Comparison of ENCODE assay signal across 24 cellular contexts in the genomic region with DNA sequence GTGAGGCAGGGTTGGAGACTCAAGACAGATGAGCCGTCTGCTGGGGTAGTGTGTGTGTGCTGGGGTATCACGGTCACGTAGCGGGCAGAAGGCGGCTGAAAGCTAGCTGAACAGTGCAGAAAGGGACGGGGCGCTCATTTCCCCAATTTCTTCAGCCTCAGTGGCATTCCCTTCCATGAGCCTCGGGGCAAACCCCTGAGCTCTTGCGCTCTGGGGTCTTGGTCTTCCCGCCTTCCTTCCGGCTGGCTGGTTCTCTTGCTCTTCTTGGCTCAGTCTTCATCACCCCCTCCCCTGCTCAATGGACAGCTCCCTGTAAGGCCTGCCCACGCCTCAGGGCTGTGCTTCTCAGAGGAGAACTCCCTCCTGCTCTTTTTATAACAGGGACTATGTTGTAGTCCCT. TPM values are rescaled to one million over a fixed set of nuclear protein-coding genes. Genes with fewer than 3 reads are reported as not detected.
A peak's percentile ranks its signal among the peaks of the same experiment; 100 is the strongest.
DNase-seq lines count a peak whose midpoint lies in the region; ATAC-seq, FAIRE-seq and TF ChIP-seq lines count a peak whose summit lies in the region.
"Had no signal": no experiment of that assay in that cellular context is flagged by ENCODE, and none has a peak within 500 bp of the region (broad histone marks: within the 10 kb centered on the region; RNA-seq: fewer than 3 reads in every experiment).

No MANE protein-coding gene starts in this region.

- no peak overlapping the region for H4K5ac ChIP-seq in H1 (ENCODE audit: insufficient read length, low read depth, low read length)

- TF ChIP-seq CTCF in HepG2 (CRISPR knock-in tag; IDR thresholded peaks at IDR 0.05) (no peak), right lobe of liver (IDR thresholded peaks at IDR 0.05) (no peak), H1 (IDR thresholded peaks at IDR 0.05; ENCODE audit: control extremely low read depth in 1 of 3, insufficient read depth in 1 of 3, low read depth in 1 of 3, low read length in 3 of 3) (no peak), nephron progenitor cell (IDR thresholded peaks at IDR 0.05) (no peak)

- H2BK12ac ChIP-seq in H1 (ENCODE audit: low read depth, low read length), result 0 out of 2 replicates have a peak overlapping the region, but pooled peaks have one; percentile 46

- H3K79me1 ChIP-seq in H1 (ENCODE audit: low read depth, low read length), result no peaks in the 10 kb centered on the region

- peak overlapping the region; percentile 21 for H3K27ac Mint-ChIP-seq in nephron progenitor cell
- H3K27ac Mint-ChIP-seq in activated CD4-positive, alpha-beta T cell treated with anti-CD3 and anti-CD28 coated beads, Interleukin-2, amount 10 ng/mL, durations not matched to agents 24 days and 14 days, result no peak overlapping the region
- H3K27ac Mint-ChIP-seq in activated naive CD8-positive, alpha-beta T cell treated with anti-CD3 and anti-CD28 coated beads, Interleukin-2, amount 50 U/mL, for 24 hours, result no peak overlapping the region
- H3K27ac Mint-ChIP-seq: CD8-positive, alpha-beta memory T cell; HFFc6 had no signal

- CTCF ChIA-PET in HepG2 (lab: Yijun Ruan, JAX; ENCODE audit: low intra/inter-chr PET ratio, low total read pairs) (no interaction called here), H1 (lab: Charles Lee; ENCODE audit: partially characterized antibody) (interaction anchor here (0.7 to 1.5 kb wide), 4 partner anchors 25 to 330 kb away, joined by 3 to 7 read pairs (median 4); no protein-coding TSS in a partner anchor)

- BruUV-seq in HepG2 (replicated peaks; lab: Mats Ljungman, UMichigan), result no TSS peak

- POLR2A ChIA-PET in HepG2 (lab: Yijun Ruan, JAX), result interaction anchor here (1.3 to 2.1 kb wide), 4 partner anchors 10 to 27 kb away, joined by 4 to 12 read pairs (median 6); no protein-coding TSS in a partner anchor
- POLR2A ChIA-PET in H1 (lab: Charles Lee; ENCODE audit: partially characterized antibody), result interaction anchor here (3.1 kb wide), 1 partner anchor 8 kb away, joined by 11 read pairs; no protein-coding TSS in a partner anchor

- no peak overlapping the region for H2BK15ac ChIP-seq in H1 (ENCODE audit: low read length)

- DNase-seq in HepG2 (ENCODE audit: low spot score), result no peak
- DNase-seq in right lobe of liver, result no peak
- no peak for DNase-seq in H1 (ENCODE audit: low read depth in 1 of 2, low spot score in 2 of 2)
- DNase-seq in nephron progenitor cell, result no peak
- DNase-seq in activated CD4-positive, alpha-beta T cell treated with anti-CD3 and anti-CD28 coated beads, Interleukin-2, amount 10 ng/mL, durations not matched to agents 24 days and 14 days, result no peak
- DNase-seq in activated naive CD8-positive, alpha-beta T cell treated with anti-CD3 and anti-CD28 coated beads, Interleukin-2, amount 50 U/mL, for 24 hours, result no peak
- DNase-seq in Ammon's horn (ENCODE audit: low spot score), result no peak
- DNase-seq: AML-193; CD8-positive, alpha-beta memory T cell; GF-D8; HFFc6; IMR-90; Karpas-422; MV-4-11; NCI-H1105 treated with DMSO at 0.1 percent for 48 hours; NCI-H2029 treated with DMSO at 0.1 percent for 48 hours; NCI-H226; NCI-H510A treated with DMSO at 0.1 percent for 48 hours; NCI-H82; OCI-M1; Right ventricle myocardium superior; SW 1271 had no signal

- H3K27me3 Mint-ChIP-seq in nephron progenitor cell (ENCODE audit: low read depth, poor library complexity), result peaks cover 14% of the 10 kb centered on the region
- H3K27me3 Mint-ChIP-seq in activated CD4-positive, alpha-beta T cell treated with anti-CD3 and anti-CD28 coated beads, Interleukin-2, amount 10 ng/mL, durations not matched to agents 24 days and 14 days, result peaks cover 17% of the 10 kb centered on the region
- H3K27me3 Mint-ChIP-seq in activated naive CD8-positive, alpha-beta T cell treated with anti-CD3 and anti-CD28 coated beads, Interleukin-2, amount 50 U/mL, for 24 hours, result peaks cover 25% of the 10 kb centered on the region

- H3K18ac ChIP-seq in H1 (ENCODE audit: extremely low read depth, low read length), result no peak overlapping the region

- H3K4ac ChIP-seq in H1 (replicated peaks; ENCODE audit: insufficient read length, low read depth, low read length), result no peak overlapping the region

- H3K4me1 ChIP-seq in HepG2 (ENCODE audit: insufficient read depth, low read length) (peaks cover 85% of the 10 kb centered on the region), right lobe of liver (no peaks in the 10 kb centered on the region), H1 (replicated peaks in 1 of 4; ENCODE audit: control insufficient read depth in 3 of 4, insufficient read depth in 4 of 4, low read length in 3 of 4) (peaks cover 0 to 8% (median 4%) of the 10 kb centered on the region in 4 experiments; a peak in 5 of 7 replicates)

- H3K36me3 Mint-ChIP-seq in nephron progenitor cell (ENCODE audit: low read depth), result no peaks in the 10 kb centered on the region
- no peaks in the 10 kb centered on the region for H3K36me3 Mint-ChIP-seq in activated CD4-positive, alpha-beta T cell treated with anti-CD3 and anti-CD28 coated beads, Interleukin-2, amount 10 ng/mL, durations not matched to agents 24 days and 14 days (ENCODE audit: low read depth)
- no peaks in the 10 kb centered on the region for H3K36me3 Mint-ChIP-seq in activated naive CD8-positive, alpha-beta T cell treated with anti-CD3 and anti-CD28 coated beads, Interleukin-2, amount 50 U/mL, for 24 hours (ENCODE audit: low read depth)

- no peaks in the 10 kb centered on the region for H3K27me3 ChIP-seq in HepG2 (ENCODE audit: control insufficient read depth in 1 of 2, insufficient read depth in 2 of 2, low read length in 2 of 2)
- no peaks in the 10 kb centered on the region for H3K27me3 ChIP-seq in right lobe of liver
- no peaks in the 10 kb centered on the region for H3K27me3 ChIP-seq in H1 (replicated peaks in 1 of 4; ENCODE audit: control insufficient read depth in 3 of 4, extremely low read depth in 1 of 4, insufficient read depth in 3 of 4, low read length in 3 of 4)

- H4K20me1 ChIP-seq in HepG2 (ENCODE audit: insufficient read depth, low read length) (no peaks in the 10 kb centered on the region), H1 (replicated peaks in 1 of 2; ENCODE audit: control insufficient read depth in 1 of 2, insufficient read depth in 2 of 2, low read length in 2 of 2) (no peaks in the 10 kb centered on the region)

- H3K4me3 Mint-ChIP-seq in nephron progenitor cell, result no peak overlapping the region
- H3K4me3 Mint-ChIP-seq in activated CD4-positive, alpha-beta T cell treated with anti-CD3 and anti-CD28 coated beads, Interleukin-2, amount 10 ng/mL, durations not matched to agents 24 days and 14 days, result no peak overlapping the region
- no peak overlapping the region for H3K4me3 Mint-ChIP-seq in activated naive CD8-positive, alpha-beta T cell treated with anti-CD3 and anti-CD28 coated beads, Interleukin-2, amount 50 U/mL, for 24 hours
- H3K4me3 Mint-ChIP-seq: HFFc6 had no signal

- no peak overlapping the region for H3K14ac ChIP-seq in H1 (ENCODE audit: insufficient read length)

- H3K56ac ChIP-seq in H1 (replicated peaks; ENCODE audit: insufficient read length, low read depth, low read length), result no peak overlapping the region

- H2AFZ ChIP-seq in HepG2 (ENCODE audit: low read length) (no peak overlapping the region), H1 (ENCODE audit: low read length) (no peak overlapping the region)

- H3K23ac ChIP-seq in H1 (ENCODE audit: insufficient read length), result no peak overlapping the region

- no peak for TF ChIP-seq EP300 in HepG2 (IDR thresholded peaks at IDR 0.05; ENCODE audit: low read depth in 2 of 2, low read length in 2 of 2)
- no peak for TF ChIP-seq EP300 in HepG2 (CRISPR knock-in tag; IDR thresholded peaks at IDR 0.05; ENCODE audit: borderline replicate concordance)
- TF ChIP-seq EP300 in H1 (IDR thresholded peaks at IDR 0.05; ENCODE audit: borderline replicate concordance in 1 of 2, low read depth in 2 of 2, low read length in 2 of 2), result no peak

- peaks cover 6% of the 10 kb centered on the region for H3K9me3 Mint-ChIP-seq in nephron progenitor cell
- H3K9me3 Mint-ChIP-seq in activated CD4-positive, alpha-beta T cell treated with anti-CD3 and anti-CD28 coated beads, Interleukin-2, amount 10 ng/mL, durations not matched to agents 24 days and 14 days, result no peaks in the 10 kb centered on the region
- H3K9me3 Mint-ChIP-seq in activated naive CD8-positive, alpha-beta T cell treated with anti-CD3 and anti-CD28 coated beads, Interleukin-2, amount 50 U/mL, for 24 hours, result no peaks in the 10 kb centered on the region
- H3K9me3 Mint-ChIP-seq: CD8-positive, alpha-beta memory T cell; HFFc6 had no signal

- H3K4me2 ChIP-seq in HepG2 (ENCODE audit: low read depth, low read length) (no peak overlapping the region), H1 (ENCODE audit: insufficient read depth in 1 of 2, low read depth in 2 of 2, low read length in 2 of 2) (no peak overlapping the region)

- ATAC-seq in HepG2 (0 out of 3 replicates have a peak, but pooled peaks have one; percentile 8), right lobe of liver (no peak), GM19324 (IDR thresholded peaks at IDR 0.05; ENCODE audit: low FRiP score, unreplicated experiment) (no peak)
- ATAC-seq in activated naive CD8-positive, alpha-beta T cell treated with anti-CD3 and anti-CD28 coated beads, Interleukin-2, amount 50 U/mL, for 24 hours, result no peak

- H3K9me3 ChIP-seq in HepG2 (ENCODE audit: low read length), result no peaks in the 10 kb centered on the region
- no peaks in the 10 kb centered on the region for H3K9me3 ChIP-seq in right lobe of liver
- no peaks in the 10 kb centered on the region for H3K9me3 ChIP-seq in H1 (ENCODE audit: insufficient read depth in 2 of 2, low read depth in 1 of 2, low read length in 1 of 2)

- H2BK20ac ChIP-seq in H1 (ENCODE audit: low read length), result no peak overlapping the region

- H4K91ac ChIP-seq in H1 (replicated peaks; ENCODE audit: insufficient read length, low read length), result no peak overlapping the region

- no peak overlapping the region for H4K8ac ChIP-seq in H1 (ENCODE audit: extremely low read depth, insufficient read depth, low read length)

- WGBS in HepG2 (ENCODE audit: low lambda C conversion rate), result over 99% methylated on average over 12 of the region's 12 CpGs
- 62% methylated on average over 1 of the region's 12 CpGs for WGBS in right lobe of liver (ENCODE audit: insufficient coverage, low coverage, low lambda C conversion rate, missing lambda C conversion rate)
- WGBS in H1 (ENCODE audit: extremely low coverage in 1 of 2, insufficient coverage in 1 of 2, insufficient read length in 1 of 2, insufficient replicate concordance in 2 of 2, low coverage in 1 of 2, low lambda C conversion rate in 2 of 2, missing lambda C conversion rate in 1 of 2), 2 experiments, result 94% methylated on average over 12 of the region's 12 CpGs; no CpG with 5 or more reads in 1 of the 2 experiments

- TF ChIP-seq RAD21 in HepG2 (CRISPR knock-in tag; IDR thresholded peaks at IDR 0.05) (no peak), H1 (IDR thresholded peaks at IDR 0.05 in 1 of 2, conservative IDR thresholded peaks at IDR 0.05 in 1 of 2; ENCODE audit: low read depth in 2 of 2, low read length in 2 of 2) (no peak)

- no peak overlapping the region for H3K9ac ChIP-seq in HepG2 (ENCODE audit: insufficient read depth, low read depth, low read length)
- H3K9ac ChIP-seq in H1 (replicated peaks in 1 of 4; ENCODE audit: extremely low read depth in 1 of 4, low read depth in 3 of 4, low read length in 3 of 4), result no peak overlapping the region; a peak in 2 of 7 replicates

- H3K79me2 ChIP-seq in HepG2 (ENCODE audit: insufficient read depth, low read length) (no peaks in the 10 kb centered on the region), H1 (ENCODE audit: control insufficient read depth in 1 of 2, insufficient read depth in 2 of 2, low read length in 2 of 2) (no peaks in the 10 kb centered on the region)

- in situ Hi-C loops in HepG2 (cut with HindIII; ENCODE audit: extremely low pct_ligation_motif_present, low pct_unique_long_range_greater_than_20kb), result no loop called here

- TF ChIP-seq POLR2A in HepG2 (IDR thresholded peaks at IDR 0.05; ENCODE audit: insufficient read depth in 1 of 2, low read depth in 2 of 2, low read length in 2 of 2) (no peak), right lobe of liver (IDR thresholded peaks at IDR 0.05) (no peak), H1 (IDR thresholded peaks at IDR 0.05; ENCODE audit: control extremely low read depth in 1 of 2, low read depth in 2 of 2, low read length in 2 of 2) (no peak)

- FAIRE-seq in HepG2 (lab: Jason Lieb, UNC) (no peak), H1 (lab: Jason Lieb, UNC) (no peak)

- intact Hi-C loops in HepG2 (cut with micrococcal nuclease; ENCODE audit: unreplicated experiment), result no loop called here
- intact Hi-C loops in right lobe of liver (cut with DNase I), result no loop called here
- intact Hi-C loops in activated CD4-positive, alpha-beta T cell treated with anti-CD3 and anti-CD28 coated beads, Interleukin-2, amount 10 ng/mL, durations not matched to agents 24 days and 14 days (cut with micrococcal nuclease), result no loop called here

- H2BK120ac ChIP-seq in H1 (replicated peaks; ENCODE audit: low read depth, low read length), result no peak overlapping the region

- H3K27ac ChIP-seq in HepG2 (ENCODE audit: extremely low read length, insufficient read depth, low read length) (peak overlapping the region; percentile 59), right lobe of liver (no peak overlapping the region), H1 (ENCODE audit: low read depth, low read length) (no peak overlapping the region)
- H3K27ac ChIP-seq: C4-2B had no signal

- H3K23me2 ChIP-seq in H1 (ENCODE audit: low read depth, low read length), result no peaks in the 10 kb centered on the region

- no peak overlapping the region for H2BK5ac ChIP-seq in H1 (ENCODE audit: low read depth, low read length)

- H3K4me3 ChIP-seq in HepG2 (replicated peaks in 1 of 3; ENCODE audit: insufficient read depth in 1 of 3, low read depth in 2 of 3, low read length in 3 of 3) (no peak overlapping the region), right lobe of liver (no peak overlapping the region), H1 (ENCODE audit: extremely low read depth in 1 of 4, insufficient read depth in 2 of 4, low read depth in 3 of 4, low read length in 4 of 4) (no peak overlapping the region)

- H2AK5ac ChIP-seq in H1 (ENCODE audit: low read depth, low read length), result no peak overlapping the region

- H3K36me3 ChIP-seq in HepG2 (replicated peaks in 1 of 2; ENCODE audit: control insufficient read depth in 1 of 2, insufficient read depth in 2 of 2, low read length in 2 of 2) (no peaks in the 10 kb centered on the region; a peak in 1 of 5 replicates), right lobe of liver (no peaks in the 10 kb centered on the region), H1 (ENCODE audit: control insufficient read depth in 2 of 4, insufficient read depth in 4 of 4, low read length in 3 of 4) (peaks cover 0 to 3% (median 0%) of the 10 kb centered on the region in 4 experiments; a peak in 1 of 8 replicates)

- peaks cover 14% of the 10 kb centered on the region for H3K4me1 Mint-ChIP-seq in nephron progenitor cell
- no peaks in the 10 kb centered on the region for H3K4me1 Mint-ChIP-seq in activated CD4-positive, alpha-beta T cell treated with anti-CD3 and anti-CD28 coated beads, Interleukin-2, amount 10 ng/mL, durations not matched to agents 24 days and 14 days
- H3K4me1 Mint-ChIP-seq in activated naive CD8-positive, alpha-beta T cell treated with anti-CD3 and anti-CD28 coated beads, Interleukin-2, amount 50 U/mL, for 24 hours, result no peaks in the 10 kb centered on the region
- H3K4me1 Mint-ChIP-seq: CD8-positive, alpha-beta memory T cell had no signal

RNA-seq across cellular contexts. Expression of gene TMEM181, which starts 15.5 kb away (rescaled TPM):
- total RNA-seq in HepG2 (2016; rRNA removed; fragmentation: Illumina TruSeq; extraction: Trizol), result 42.1 and 59.1 TPM in 2 replicates
- 32.4 and 35.6 TPM in 2 replicates for total RNA-seq in HepG2 (2016; cell fraction: cytosol; rRNA removed; fragmentation: Illumina TruSeq; extraction: Trizol; ENCODE audit: low read depth)
- 41.0 and 60.9 TPM in 2 replicates for total RNA-seq in HepG2 (2016; cell fraction: insoluble cytoplasmic fraction; rRNA removed; fragmentation: Illumina TruSeq; extraction: Trizol)
- total RNA-seq in HepG2 (2016; cell fraction: membrane; rRNA removed; fragmentation: Illumina TruSeq; extraction: Trizol), result 29.2 and 32.9 TPM in 2 replicates
- 66.4 and 75.5 TPM in 2 replicates for total RNA-seq in HepG2 (2016; cell fraction: nucleus; rRNA removed; fragmentation: Illumina TruSeq; extraction: Trizol)
- polyA plus RNA-seq in HepG2 (2011; rRNA removed), result 105 and 108 TPM in 2 replicates
- 53.2 and 89.4 TPM in 2 replicates for polyA plus RNA-seq in HepG2 (2011; cell fraction: cytosol; rRNA removed)
- polyA plus RNA-seq in HepG2 (2011; cell fraction: nucleus; rRNA removed), result 65.7 and 85.9 TPM in 2 replicates
- 99.1 and 106 TPM in 2 replicates for polyA plus RNA-seq in HepG2 (2012)
- polyA plus RNA-seq in HepG2 (2016; cell fraction: cytosol; fragmentation: Illumina TruSeq; extraction: Trizol; ENCODE audit: low read depth), result 2.2 and 2.6 TPM in 2 replicates
- 31.8 and 32.9 TPM in 2 replicates for polyA plus RNA-seq in HepG2 (2016; cell fraction: insoluble cytoplasmic fraction; fragmentation: Illumina TruSeq; extraction: Trizol; ENCODE audit: low read depth)
- polyA plus RNA-seq in HepG2 (2016; cell fraction: membrane; fragmentation: Illumina TruSeq; extraction: Trizol; ENCODE audit: low read depth), result 8.5 and 9.3 TPM in 2 replicates
- 140 and 144 TPM in 2 replicates for polyA plus RNA-seq in HepG2 (2016; cell fraction: nucleus; fragmentation: Illumina TruSeq; extraction: Trizol; ENCODE audit: insufficient read depth, low read depth)
- polyA minus RNA-seq in HepG2 (2011; rRNA and poly(A)+ RNA removed; ENCODE audit: low replicate concordance), result 13.5 and 115 TPM in 2 replicates
- 82.7 and 108 TPM in 2 replicates for polyA minus RNA-seq in HepG2 (2011; cell fraction: cytosol; rRNA and poly(A)+ RNA removed)
- 78.4 and 93.9 TPM in 2 replicates for polyA minus RNA-seq in HepG2 (2011; cell fraction: nucleus; rRNA and poly(A)+ RNA removed)
- 10 to 100 TPM; 11.3 to 14.0 (median 12.5) TPM for total RNA-seq in right lobe of liver
- total RNA-seq in H1 (2021; fragmentation: NEBNext Ultra II Directional; extraction: Animal tissue kit (Norgen Biotek cat#: 25700)), result 18.2 and 19.0 TPM in 2 replicates
- 7.3 and 8.6 TPM in 2 replicates for polyA plus RNA-seq in H1 (2011; rRNA removed)
- polyA plus RNA-seq in H1 (2011; cell fraction: cytosol; rRNA removed), result 11.3 TPM
- 10.5 TPM for polyA plus RNA-seq in H1 (2011; cell fraction: nucleus; rRNA removed)
- 9.2 to 13.3 TPM (median 11.6 TPM) in 4 replicates for polyA plus RNA-seq in H1 (2012, experiment 1 of 2)
- polyA plus RNA-seq in H1 (2012, experiment 2 of 2), result 1.0 TPM
- 13.3 TPM for polyA plus RNA-seq in H1 (2013, experiment 1 of 2)
- 13.7 TPM for polyA plus RNA-seq in H1 (2013, experiment 2 of 2)
- polyA minus RNA-seq in H1 (2011; rRNA and poly(A)+ RNA removed), result 15.0 and 16.7 TPM in 2 replicates
- polyA minus RNA-seq in H1 (2011; cell fraction: cytosol; rRNA and poly(A)+ RNA removed), result 9.5 TPM
- 15.6 TPM for polyA minus RNA-seq in H1 (2011; cell fraction: nucleus; rRNA and poly(A)+ RNA removed)
- total RNA-seq in activated CD4-positive, alpha-beta T cell treated with anti-CD3 and anti-CD28 coated beads, Interleukin-2, amount 10 ng/mL, durations not matched to agents 24 days and 14 days, result 17.1 and 17.8 TPM in 2 replicates
